In the genomic region with DNA sequence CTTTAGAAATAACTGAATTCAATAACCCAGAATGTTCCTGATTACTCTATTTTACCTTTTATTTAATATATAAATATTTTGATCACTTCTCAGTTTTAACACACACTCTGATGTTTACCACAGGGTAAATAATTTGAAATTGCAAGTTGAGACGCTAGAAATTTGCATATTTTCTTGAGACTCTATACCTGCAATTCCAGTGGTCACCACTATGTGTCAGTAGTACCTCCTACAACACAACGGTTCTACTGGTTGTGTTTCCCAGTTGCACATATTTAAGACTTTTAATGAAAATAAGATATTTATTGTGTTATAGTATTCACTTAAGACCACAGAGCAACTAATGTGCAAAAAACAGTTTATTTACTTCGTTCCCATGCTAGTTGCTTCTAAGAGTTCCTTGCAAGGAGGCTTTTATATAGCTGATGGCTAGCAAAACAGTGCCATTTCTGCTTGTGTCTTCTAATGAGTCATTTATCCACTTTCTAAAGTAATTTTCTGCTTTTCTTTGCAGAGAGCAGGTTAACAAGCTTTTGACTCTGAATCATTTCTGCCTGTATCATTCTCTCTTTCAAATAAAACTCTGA, we compare ENCODE assay signal across 10 cellular contexts.
DNase-seq lines count a peak whose midpoint lies in the region; ATAC-seq, FAIRE-seq and TF ChIP-seq lines count a peak whose summit lies in the region.
"Had no signal": no experiment of that assay in that cellular context is flagged by ENCODE, and none has a peak within 500 bp of the region (broad histone marks: within the 10 kb centered on the region; RNA-seq: fewer than 3 reads in every experiment).

No MANE protein-coding gene starts in this region.

- H3K36me3 ChIP-seq in OCI-LY7 (ENCODE audit: insufficient read depth, low read length) (peaks cover 3% of the 10 kb centered on the region; the same call in 1 of the 2 replicates), tibial artery (peaks cover 37 to 42% (median 39%) of the 10 kb centered on the region in 3 donors)

- H3K4me3 ChIP-seq in OCI-LY7 (ENCODE audit: low read depth, low read length, poor library complexity, severe bottlenecking) (no peak overlapping the region), fibroblast of villous mesenchyme (ENCODE audit: low read depth, low read length) (no peak overlapping the region), tibial artery (no peak overlapping the region)

- FAIRE-seq in RCC 7860 (lab: Jason Lieb, UNC): no peak

- no peaks in the 10 kb centered on the region for H4K20me1 ChIP-seq in OCI-LY7 (ENCODE audit: insufficient read depth, low read length)

- no peak overlapping the region for H3K4me2 ChIP-seq in OCI-LY7 (ENCODE audit: low read length)

- intact Hi-C loops in OCI-LY7 (cut with micrococcal nuclease; ENCODE audit: unreplicated experiment) (no loop called here), tibial artery (cut with DNase I; ENCODE audit: low total_unique reads) (no loop called here)

- no peaks in the 10 kb centered on the region for H3K27me3 ChIP-seq in tibial artery

- POLR2A ChIA-PET in OCI-LY7 (lab: Charles Lee): no interaction called here

- H3K9me2 ChIP-seq in OCI-LY7 (ENCODE audit: insufficient read depth, low read length): no peaks in the 10 kb centered on the region

- CTCF ChIA-PET in OCI-LY7 (lab: Charles Lee; ENCODE audit: unreplicated experiment): no interaction called here

- H3K4me1 ChIP-seq in OCI-LY7 (ENCODE audit: insufficient read depth, low read length, poor library complexity, severe bottlenecking) (no peaks in the 10 kb centered on the region), tibial artery (peaks cover 0 to 8% (median 6%) of the 10 kb centered on the region in 4 donors)

- peak; percentile 87 for TF ChIP-seq CTCF in OCI-LY7 (conservative IDR thresholded peaks at IDR 0.05; ENCODE audit: low read length)
- TF ChIP-seq CTCF in fibroblast of villous mesenchyme (IDR thresholded peaks at IDR 0.05; ENCODE audit: insufficient read depth, low read depth, low read length): peak; percentile 47
- peak; percentile 31 to 45 for TF ChIP-seq CTCF in tibial artery (IDR thresholded peaks at IDR 0.05)

- peak; percentile 18 for DNase-seq in activated CD4-positive, alpha-beta T cell treated with anti-CD3 and anti-CD28 coated beads for 48 hours
- no peak for DNase-seq in activated CD4-positive, alpha-beta T cell treated with anti-CD3 and anti-CD28 coated beads, Interleukin-2, amount 50 U/mL, for 48 hours
- DNase-seq in OCI-LY7 (ENCODE audit: low spot score) (peak; percentile 31), fibroblast of villous mesenchyme (ENCODE audit: low read depth) (no peak), tibial artery (no peak), RCC 7860 (ENCODE audit: low spot score) (no peak)
- DNase-seq: NCI-H1105, occipital lobe had no signal

- H3K79me2 ChIP-seq in OCI-LY7 (ENCODE audit: insufficient read depth, low read depth, low read length): no peaks in the 10 kb centered on the region

- H3K27ac ChIP-seq in OCI-LY7 (ENCODE audit: low read depth, low read length, poor library complexity, severe bottlenecking): no peak overlapping the region
- no peak overlapping the region for H3K27ac ChIP-seq in tibial artery

- H3K9me3 ChIP-seq in OCI-LY7 (ENCODE audit: low read length) (peaks cover 12% of the 10 kb centered on the region; the same call in 1 of the 2 replicates), tibial artery (no peaks in the 10 kb centered on the region)

- ATAC-seq in activated CD4-positive, CD25-positive, alpha-beta regulatory T cell treated with anti-CD3 and anti-CD28 coated beads, Interleukin-2, amount 50 U/mL, for 24 hours: no peak
- ATAC-seq in GM21528 (IDR thresholded peaks at IDR 0.05; ENCODE audit: low FRiP score, unreplicated experiment): no peak

- H2AFZ ChIP-seq in OCI-LY7 (ENCODE audit: low read length): no peak overlapping the region

- BruUV-seq in OCI-LY7 (replicated peaks; lab: Mats Ljungman, UMichigan): no TSS peak

Comparison
In these comparisons a context has a peak if more than half of its experiments do, and no peak if none do; other contexts are left out.
1. DNase-seq: peak in activated CD4-positive, alpha-beta T cell treated with anti-CD3 and anti-CD28 coated beads for 48 hours (single experiment) and OCI-LY7 (single experiment); none in activated CD4-positive, alpha-beta T cell treated with anti-CD3 and anti-CD28 coated beads, Interleukin-2, amount 50 U/mL, for 48 hours (0 of 2), fibroblast of villous mesenchyme (single experiment), tibial artery (0 of 2) and RCC 7860 (single experiment).
2. Peak in every context shown above with its lines, with median percentiles within 50 percentile points of each other: CTCF ChIP-seq.